ENCODE assay signal across 19 cellular contexts in the genomic region with DNA sequence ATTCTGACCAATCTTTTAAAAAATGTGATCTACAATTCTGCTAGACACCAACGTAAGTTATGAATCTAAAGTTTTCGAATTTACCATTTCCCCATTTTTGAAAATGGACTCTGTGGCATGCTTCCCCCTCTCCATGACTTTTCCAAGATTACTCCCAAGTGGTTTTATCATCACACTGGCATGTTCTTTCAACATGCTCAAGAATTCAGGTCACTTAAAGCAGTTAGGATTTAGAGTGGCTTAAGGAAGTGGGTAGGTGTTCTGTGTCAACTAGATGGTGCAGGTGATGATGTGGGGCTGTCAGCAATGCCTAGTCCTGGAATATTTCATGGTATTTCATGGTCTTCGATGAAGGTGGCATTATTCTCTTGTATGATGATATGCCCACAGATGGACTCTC.
DNase-seq lines count a peak whose midpoint lies in the region; FAIRE-seq and TF ChIP-seq lines count a peak whose summit lies in the region.
"Had no signal": no experiment of that assay in that cellular context is flagged by ENCODE, and none has a peak within 500 bp of the region (broad histone marks: within the 10 kb centered on the region; RNA-seq: fewer than 3 reads in every experiment).

No MANE protein-coding gene starts in this region.

- peaks cover 63% of the 10 kb centered on the region for H3K79me2 ChIP-seq in hepatocyte
- peaks cover 72% of the 10 kb centered on the region for H3K79me2 ChIP-seq in osteoblast (ENCODE audit: insufficient read depth, low read length)

- H4K20me1 ChIP-seq in hepatocyte (ENCODE audit: insufficient read depth, poor library complexity, severe bottlenecking) (peaks cover 2% of the 10 kb centered on the region), osteoblast (ENCODE audit: insufficient read depth, low read length) (peaks cover 7% of the 10 kb centered on the region)

- H2AFZ ChIP-seq in hepatocyte (no peak overlapping the region), osteoblast (ENCODE audit: low read length) (no peak overlapping the region)

- FAIRE-seq in H54 (lab: Jason Lieb, UNC), result no peak

- peak overlapping the region; percentile 90 for H3K4me2 ChIP-seq in hepatocyte
- no peak overlapping the region for H3K4me2 ChIP-seq in osteoblast (ENCODE audit: insufficient read depth, low read length)

- 91% methylated on average over 3 of the region's 3 CpGs for WGBS in hepatocyte (ENCODE audit: low lambda C conversion rate, missing lambda C conversion rate)

- no peaks in the 10 kb centered on the region for H3K36me3 ChIP-seq in hepatocyte (replicated peaks; ENCODE audit: insufficient read depth, low read depth)
- H3K36me3 ChIP-seq in osteoblast (ENCODE audit: insufficient read depth, low read length), result no peaks in the 10 kb centered on the region
- H3K36me3 ChIP-seq: SJCRH30 had no signal

- no peaks in the 10 kb centered on the region for H3K27me3 ChIP-seq in hepatocyte
- H3K27me3 ChIP-seq in osteoblast (ENCODE audit: insufficient read depth, low read length), result no peaks in the 10 kb centered on the region
- H3K27me3 ChIP-seq: SJCRH30 had no signal

- TF ChIP-seq POLR2A in H54 (IDR thresholded peaks at IDR 0.05; ENCODE audit: low read depth, low read length), result no peak

- H3K4me3 ChIP-seq in AG10803 (ENCODE audit: low read length) (no peak overlapping the region), GM12865 (ENCODE audit: low read depth, low read length) (peak overlapping the region; percentile 99), hepatocyte (no peak overlapping the region), osteoblast (ENCODE audit: insufficient read depth, low read length) (no peak overlapping the region)
- H3K4me3 ChIP-seq: SJCRH30 had no signal

- peak; percentile 27 for DNase-seq in AG10803 (ENCODE audit: low read depth)
- no peak for DNase-seq in GM12865 (ENCODE audit: low read depth)
- no peak for DNase-seq in hepatocyte (ENCODE audit: low spot score)
- DNase-seq in osteoblast (ENCODE audit: insufficient read length, low spot score, missing footprints), result peak; percentile 62
- no peak for DNase-seq in H54 (ENCODE audit: insufficient read length, low spot score)
- DNase-seq in iPS-NIHi7 (ENCODE audit: extremely low spot score), result no peak
- no peak for DNase-seq in midbrain (lab: John Stamatoyannopoulos, UW)
- DNase-seq: Calu3; DMS53; GOT3; KG1; NCI-H1436; NCI-H2029; NCI-H2171; NCI-H446; NCI-H69; NK-92 treated with Interleukin-12 subunit alpha and Interleukin-12 subunit beta, amount 100 ng/mL, for 24 hours; RPMI8226; SJCRH30 had no signal

- H3K4me1 ChIP-seq in hepatocyte (ENCODE audit: insufficient read depth), result peaks cover 7% of the 10 kb centered on the region
- peaks cover 21% of the 10 kb centered on the region for H3K4me1 ChIP-seq in osteoblast (ENCODE audit: insufficient read depth, low read length)
- H3K4me1 ChIP-seq: SJCRH30 had no signal

- H3K9me2 ChIP-seq in hepatocyte (replicated peaks; ENCODE audit: insufficient read depth), result no peaks in the 10 kb centered on the region

- TF ChIP-seq CTCF in AG10803 (conservative IDR thresholded peaks at IDR 0.05; ENCODE audit: low read length) (no peak), GM12865 (IDR thresholded peaks at IDR 0.05; ENCODE audit: insufficient read depth, low read depth, low read length, missing control alignments) (no peak), hepatocyte (IDR thresholded peaks at IDR 0.05; ENCODE audit: poor library complexity) (no peak), osteoblast (IDR thresholded peaks at IDR 0.05; ENCODE audit: extremely low read depth, low read depth, low read length) (no peak)

- no peaks in the 10 kb centered on the region for H3K9me3 ChIP-seq in hepatocyte (ENCODE audit: low read depth)
- no peaks in the 10 kb centered on the region for H3K9me3 ChIP-seq in osteoblast (ENCODE audit: low read depth, low read length)
- H3K9me3 ChIP-seq: SJCRH30 had no signal

- H3K27ac ChIP-seq in hepatocyte, result no peak overlapping the region
- no peak overlapping the region for H3K27ac ChIP-seq in osteoblast (ENCODE audit: low read depth, low read length)
- H3K27ac ChIP-seq: SJCRH30 had no signal

Comparison
In these comparisons a context has a peak if more than half of its experiments do, and no peak if none do; other contexts are left out.
1. DNase-seq: peak in AG10803 (single experiment) and osteoblast (single experiment); none in GM12865 (single experiment), hepatocyte (single experiment), H54 (single experiment), iPS-NIHi7 (single experiment) and midbrain (single experiment).